In genomic region chr12:6770600-6770999, GRCh38 we compare ENCODE assay signal across 1 cellular context.
TF ChIP-seq lines count a peak whose summit lies in the region.

No MANE protein-coding gene starts in this region.

TF ChIP-seq in GM23338, 12 proteins besides CTCF, POLR2A, EP300 and RAD21 (continued from another document):
- TF ChIP-seq ETS1 (IDR thresholded peaks at IDR 0.05) (no peak), REST (IDR thresholded peaks at IDR 0.05; ENCODE audit: unreplicated experiment) (no peak), CREB1 (CRISPR knock-in tag; IDR thresholded peaks at IDR 0.05; ENCODE audit: low read depth) (no peak), NANOG (IDR thresholded peaks at IDR 0.05; ENCODE audit: borderline replicate concordance) (no peak)
